8 cellular contexts compared by ENCODE assay signal in genomic region chr5:76303917-76304316, GRCh38.
A peak's percentile ranks its signal among the peaks of the same experiment; 100 is the strongest.
DNase-seq lines count a peak whose midpoint lies in the region; ATAC-seq and TF ChIP-seq lines count a peak whose summit lies in the region.

No MANE protein-coding gene starts in this region.

- TF ChIP-seq CTCF in DND-41 (IDR thresholded peaks at IDR 0.05; ENCODE audit: borderline replicate concordance, extremely low read depth, low read length, poor library complexity, severe bottlenecking), result no peak
- no peak for TF ChIP-seq CTCF in foreskin keratinocyte (conservative IDR thresholded peaks at IDR 0.05)
- no peak for TF ChIP-seq CTCF in spleen (IDR thresholded peaks at IDR 0.05 in 8 of 11, conservative IDR thresholded peaks at IDR 0.05 in 3 of 11)
- TF ChIP-seq CTCF in right atrium auricular region (IDR thresholded peaks at IDR 0.05), result no peak

- TF ChIP-seq POLR2A in spleen (IDR thresholded peaks at IDR 0.05), result no peak

- in situ Hi-C loops in GM23248 (cut with MboI), result no loop called here

- H2AFZ ChIP-seq in DND-41 (ENCODE audit: low read depth, low read length), result no peak overlapping the region
- no peak overlapping the region for H2AFZ ChIP-seq in GM23248

- H3K79me2 ChIP-seq in DND-41 (ENCODE audit: insufficient read depth, low read length), result no peaks in the 10 kb centered on the region
- H3K79me2 ChIP-seq in GM23248 (ENCODE audit: insufficient read depth), result no peaks in the 10 kb centered on the region

- H3K27me3 ChIP-seq in DND-41 (ENCODE audit: insufficient read depth, low read length, poor library complexity), result no peaks in the 10 kb centered on the region
- H3K27me3 ChIP-seq in GM23248 (replicated peaks; ENCODE audit: insufficient read depth), result no peaks in the 10 kb centered on the region
- no peaks in the 10 kb centered on the region for H3K27me3 ChIP-seq in foreskin keratinocyte
- no peaks in the 10 kb centered on the region for H3K27me3 ChIP-seq in spleen (replicated peaks in 1 of 7)
- no peaks in the 10 kb centered on the region for H3K27me3 ChIP-seq in right atrium auricular region

- H3K4me1 ChIP-seq in DND-41 (ENCODE audit: insufficient read depth, low read length), result no peaks in the 10 kb centered on the region
- no peaks in the 10 kb centered on the region for H3K4me1 ChIP-seq in GM23248 (ENCODE audit: insufficient read depth)
- peaks cover 6% of the 10 kb centered on the region for H3K4me1 ChIP-seq in foreskin keratinocyte
- H3K4me1 ChIP-seq in spleen, result peaks cover 0 to 30% (median 7%) of the 10 kb centered on the region in 6 donors
- no peaks in the 10 kb centered on the region for H3K4me1 ChIP-seq in right atrium auricular region

- DNase-seq in DND-41 (peak; percentile 16), GM23248 (peak; percentile 4), SW480 (ENCODE audit: low spot score) (peak; percentile 57), foreskin keratinocyte (peak; percentile 88 to 91), dermis blood vessel endothelial cell (no peak), AG08395 (ENCODE audit: low spot score) (no peak), spleen (no peak), right atrium auricular region (ENCODE audit: low spot score) (no peak)

- no peak overlapping the region for H3K27ac ChIP-seq in DND-41 (ENCODE audit: low read length)
- no peak overlapping the region for H3K27ac ChIP-seq in GM23248
- no peak overlapping the region for H3K27ac ChIP-seq in foreskin keratinocyte
- peak overlapping the region in 1 of 8 donors; percentile 13 for H3K27ac ChIP-seq in spleen
- H3K27ac ChIP-seq in right atrium auricular region, result no peak overlapping the region

- intact Hi-C loops in spleen (cut with DNase I; ENCODE audit: low total_unique reads), result no loop called here

- no peaks in the 10 kb centered on the region for H3K9me2 ChIP-seq in GM23248 (ENCODE audit: insufficient read depth)

- H3K4me3 ChIP-seq in DND-41 (ENCODE audit: low read depth in 1 of 2, low read length in 2 of 2) (no peak overlapping the region), GM23248 (no peak overlapping the region), spleen (no peak overlapping the region), right atrium auricular region (no peak overlapping the region)

- H4K20me1 ChIP-seq in DND-41 (ENCODE audit: insufficient read depth, low read length) (no peaks in the 10 kb centered on the region), GM23248 (ENCODE audit: insufficient read depth) (no peaks in the 10 kb centered on the region)

- WGBS in GM23248 (ENCODE audit: low coverage in 1 of 2, low lambda C conversion rate in 2 of 2, missing lambda C conversion rate in 2 of 2), 2 experiments, result 52 to 58% methylated on average over 7 of the region's 7 CpGs
- WGBS in spleen, 5 donors, result 27 to 38% (median 30%) methylated on average over 3 to 7 of the region's 7 CpGs

- H3K36me3 ChIP-seq in DND-41 (ENCODE audit: insufficient read depth, low read length) (no peaks in the 10 kb centered on the region), GM23248 (ENCODE audit: low read depth) (no peaks in the 10 kb centered on the region), spleen (no peaks in the 10 kb centered on the region), right atrium auricular region (no peaks in the 10 kb centered on the region)

- peak; percentile 40 for ATAC-seq in DND-41 (ENCODE audit: insufficient read depth, low read depth)
- ATAC-seq in foreskin keratinocyte, result peak; percentile 99

- no peak overlapping the region for H3K9ac ChIP-seq in DND-41 (ENCODE audit: low read depth, low read length)
- no peak overlapping the region for H3K9ac ChIP-seq in GM23248

- H3K9me3 ChIP-seq in DND-41 (ENCODE audit: insufficient read depth, low read length, severe bottlenecking) (no peaks in the 10 kb centered on the region), GM23248 (ENCODE audit: low read depth) (no peaks in the 10 kb centered on the region), spleen (no peaks in the 10 kb centered on the region), right atrium auricular region (no peaks in the 10 kb centered on the region)

- H3F3A ChIP-seq in GM23248 (ENCODE audit: insufficient read depth), result no peaks in the 10 kb centered on the region

- H3K4me2 ChIP-seq in DND-41 (ENCODE audit: insufficient read depth, low read length) (no peak overlapping the region), GM23248 (ENCODE audit: unreplicated experiment) (no peak overlapping the region)

Comparison
In these comparisons a context has a peak if more than half of its experiments do, and no peak if none do; other contexts are left out.
1. DNase-seq: peak in DND-41 (single experiment), GM23248 (single experiment), SW480 (single experiment) and foreskin keratinocyte (2 of 2); none in dermis blood vessel endothelial cell (single experiment), AG08395 (single experiment), spleen (single experiment) and right atrium auricular region (single experiment).